32 cellular contexts compared by ENCODE assay signal in the genomic region with DNA sequence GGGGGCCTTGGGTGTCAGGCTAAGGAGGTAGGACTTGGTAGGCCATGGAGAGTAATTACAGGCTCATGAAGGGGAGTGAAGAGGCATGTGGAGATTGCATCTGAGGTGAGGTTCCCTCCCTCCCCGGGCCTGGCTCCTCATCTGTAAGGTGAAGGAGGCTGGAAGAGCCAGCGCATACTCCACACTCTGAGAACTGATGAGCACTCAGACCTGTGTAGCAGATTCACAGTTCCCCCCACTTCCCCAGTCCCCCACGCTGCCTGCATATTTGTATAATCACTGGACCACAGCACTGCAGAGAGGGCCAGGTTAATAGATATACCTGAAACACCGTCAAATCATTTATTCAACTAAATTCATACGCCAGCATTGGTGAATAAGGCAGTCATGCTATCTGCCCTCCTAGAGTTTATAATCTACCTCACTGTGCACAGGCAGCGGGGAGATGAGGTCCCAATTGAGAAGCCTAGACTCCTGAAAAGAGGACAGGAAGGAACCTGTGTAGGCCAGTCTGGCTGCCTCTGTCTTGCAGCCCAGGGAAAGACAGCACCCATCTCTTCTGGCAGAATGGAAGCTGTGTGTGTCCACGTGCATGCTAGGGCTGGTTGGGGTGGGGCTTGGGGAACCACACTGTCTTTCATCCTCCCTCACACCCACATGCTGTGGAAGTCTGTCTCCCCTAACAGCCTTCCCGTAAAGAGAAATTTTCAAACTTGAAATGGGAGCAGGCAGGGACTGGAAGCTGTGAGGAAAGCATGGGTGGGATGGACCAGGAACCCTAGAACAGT.
DNase-seq lines count a peak whose midpoint lies in the region; ATAC-seq, FAIRE-seq and TF ChIP-seq lines count a peak whose summit lies in the region.
"Had no signal": no experiment of that assay in that cellular context is flagged by ENCODE, and none has a peak within 500 bp of the region (broad histone marks: within the 10 kb centered on the region; RNA-seq: fewer than 3 reads in every experiment).

No MANE protein-coding gene starts in this region.

- no peaks in the 10 kb centered on the region for H3K36me3 ChIP-seq in DND-41 (ENCODE audit: insufficient read depth, low read length)
- H3K36me3 ChIP-seq in IMR-90 (ENCODE audit: control insufficient read depth, insufficient read depth, low read length) = no peaks in the 10 kb centered on the region
- no peaks in the 10 kb centered on the region for H3K36me3 ChIP-seq in bronchial epithelial cell (ENCODE audit: control insufficient read depth, insufficient read depth, low read length)
- H3K36me3 ChIP-seq in neuronal stem cell (replicated peaks in 1 of 2; ENCODE audit: control insufficient read depth in 2 of 2, insufficient read depth in 2 of 2, low read length in 2 of 2) = no peaks in the 10 kb centered on the region
- H3K36me3 ChIP-seq in GM23338 (ENCODE audit: insufficient read depth) = no peaks in the 10 kb centered on the region
- H3K36me3 ChIP-seq: BE2C, pancreas, vagina had no signal

- no CpG with 5 or more reads among the region's 8 CpGs for WGBS in IMR-90 (ENCODE audit: extremely low coverage in 2 of 2, insufficient read length in 1 of 2), 2 experiments
- WGBS in neuronal stem cell (ENCODE audit: extremely low coverage in 2 of 2, insufficient read length in 2 of 2, insufficient replicate concordance in 1 of 2), 2 donors = no CpG with 5 or more reads among the region's 8 CpGs

- H4K5ac ChIP-seq in IMR-90 (ENCODE audit: low read depth, low read length) = no peak overlapping the region

- no peaks in the 10 kb centered on the region for H3K9me2 ChIP-seq in GM23338 (ENCODE audit: insufficient read depth)
- H3K9me2 ChIP-seq: SK-N-SH had no signal

- H3K56ac ChIP-seq in IMR-90 (ENCODE audit: extremely low read depth, insufficient read depth, low read length) = no peak overlapping the region

- H2AK5ac ChIP-seq in IMR-90 (ENCODE audit: low read depth, low read length) (no peak overlapping the region), neuronal stem cell (ENCODE audit: low read depth, low read length) (peak overlapping the region; percentile 16)

- H2AK9ac ChIP-seq in IMR-90 (replicated peaks; ENCODE audit: low read depth, low read length, poor library complexity) = no peak overlapping the region

- H3K4me3 ChIP-seq in DND-41 (ENCODE audit: low read depth in 1 of 2, low read length in 2 of 2) (no peak overlapping the region), IMR-90 (ENCODE audit: insufficient read depth, low read depth, low read length) (no peak overlapping the region), bronchial epithelial cell (ENCODE audit: low read depth, low read length) (no peak overlapping the region), neuronal stem cell (ENCODE audit: low read length in 2 of 2) (peak overlapping the region in 1 of 2 donors; percentile 18), GM23338 (no peak overlapping the region)
- H3K4me3 ChIP-seq: body of pancreas, GM12878, lung, pancreas, PC-9, skin epidermis, vagina had no signal

- no peaks in the 10 kb centered on the region; the same call in 2 of the 3 replicates for H3K9me3 Mint-ChIP-seq in GM23338
- H3K9me3 Mint-ChIP-seq: activated T-helper 2 cell treated with anti-CD3 and anti-CD28 coated beads, Interferon-gamma antibody, Interleukin-2, Interleukin-4, amounts not matched to agents 10 μg/mL and 5 μg/mL and 100 μg/mL, durations not matched to agents 14 hours and 24 hours and 36 hours; CD8-positive, alpha-beta T cell; nephron had no signal

- POLR2A ChIA-PET in IMR-90 (lab: Charles Lee; ENCODE audit: unreplicated experiment) = no interaction called here

- BruUV-seq in IMR-90 (replicated peaks; lab: Mats Ljungman, UMichigan) = no TSS peak

- H2BK120ac ChIP-seq in IMR-90 (ENCODE audit: low read depth, low read length) (no peak overlapping the region), neuronal stem cell (ENCODE audit: low read depth, low read length) (no peak overlapping the region)

- no peaks in the 10 kb centered on the region for H3K27me3 Mint-ChIP-seq in GM23338 (ENCODE audit: insufficient read depth, low read depth, poor library complexity)

- H3K18ac ChIP-seq in IMR-90 (ENCODE audit: low read depth, low read length) = no peak overlapping the region
- peak overlapping the region; percentile 15 for H3K18ac ChIP-seq in neuronal stem cell (ENCODE audit: low read length)

- H3K9me3 ChIP-seq in DND-41 (ENCODE audit: insufficient read depth, low read length, severe bottlenecking) = no peaks in the 10 kb centered on the region
- H3K9me3 ChIP-seq in IMR-90 (ENCODE audit: control insufficient read depth, insufficient read depth, low read length) = no peaks in the 10 kb centered on the region
- no peaks in the 10 kb centered on the region for H3K9me3 ChIP-seq in neuronal stem cell (replicated peaks in 1 of 2; ENCODE audit: control insufficient read depth in 2 of 2, insufficient read depth in 1 of 2, low read depth in 1 of 2, low read length in 2 of 2)
- H3K9me3 ChIP-seq: BE2C, body of pancreas, pancreas, SK-N-SH, vagina had no signal

- DNase-seq in DND-41 = peak; percentile 12
- DNase-seq in IMR-90 = no peak
- DNase-seq in bronchial epithelial cell (ENCODE audit: low read depth) = no peak
- no peak for DNase-seq in neuronal stem cell (ENCODE audit: low spot score)
- no peak for DNase-seq in H54 (ENCODE audit: insufficient read length, low spot score)
- DNase-seq in GM23338 (ENCODE audit: low spot score) = no peak
- DNase-seq: activated CD8-positive, alpha-beta T cell treated with anti-CD3 and anti-CD28 coated beads, Interleukin-2, amount 10 ng/mL, durations not matched to agents 7 days and 5 days; activated naive CD4-positive, alpha-beta T cell treated with anti-CD3 and anti-CD28 coated beads, Interleukin-2, amount 50 U/mL, for 16 hours; BE2C; body of pancreas; CD8-positive, alpha-beta T cell; EL; hypothalamus; left cardiac atrium; NCI-H1092 treated with DMSO at 0.1 percent for 48 hours; NCI-H187; NCI-H2171; NCI-H510A treated with DMSO at 0.1 percent for 48 hours; pancreas; PC-9; SK-N-SH; stimulated activated naive CD8-positive, alpha-beta T cell treated with anti-CD3 and anti-CD28 coated beads, Interleukin-15, Interleukin-2, amounts not matched to agents 100 U/mL and 50 U/mL, for 24 hours; T-helper 2 cell had no signal

- FAIRE-seq in bronchial epithelial cell (lab: Jason Lieb, UNC) = peak; percentile 40
- no peak for FAIRE-seq in H54 (lab: Jason Lieb, UNC)
- FAIRE-seq: GM12878, pancreas had no signal

- H2BK20ac ChIP-seq in IMR-90 (ENCODE audit: low read depth, low read length) = no peak overlapping the region

- H4K20me1 ChIP-seq in DND-41 (ENCODE audit: insufficient read depth, low read length) = no peaks in the 10 kb centered on the region
- H4K20me1 ChIP-seq in IMR-90 (ENCODE audit: insufficient read depth, low read length) = no peaks in the 10 kb centered on the region
- no peaks in the 10 kb centered on the region for H4K20me1 ChIP-seq in GM23338 (replicated peaks; ENCODE audit: insufficient read depth)

- H4K8ac ChIP-seq in IMR-90 (ENCODE audit: low read depth in 2 of 2, low read length in 2 of 2) = no peak overlapping the region
- H4K8ac ChIP-seq in neuronal stem cell (ENCODE audit: low read depth, low read length) = no peak overlapping the region

- H2BK15ac ChIP-seq in IMR-90 (ENCODE audit: low read depth, low read length) (no peak overlapping the region), neuronal stem cell (ENCODE audit: low read length) (no peak overlapping the region)

- H3K27me3 ChIP-seq in DND-41 (ENCODE audit: insufficient read depth, low read length, poor library complexity) (no peaks in the 10 kb centered on the region), IMR-90 (ENCODE audit: control insufficient read depth, insufficient read depth, low read length) (no peaks in the 10 kb centered on the region), bronchial epithelial cell (ENCODE audit: control insufficient read depth, insufficient read depth, low read length) (no peaks in the 10 kb centered on the region), neuronal stem cell (ENCODE audit: control insufficient read depth in 3 of 3, insufficient read depth in 3 of 3, low read depth in 1 of 3, low read length in 3 of 3) (no peaks in the 10 kb centered on the region), GM23338 (ENCODE audit: insufficient read depth) (no peaks in the 10 kb centered on the region)
- H3K27me3 ChIP-seq: BE2C, body of pancreas, pancreas, vagina had no signal

- no peak overlapping the region for H3K9ac ChIP-seq in DND-41 (ENCODE audit: low read depth, low read length)
- no peak overlapping the region for H3K9ac ChIP-seq in IMR-90 (ENCODE audit: low read depth, low read length)
- H3K9ac ChIP-seq in neuronal stem cell (ENCODE audit: low read depth, low read length, poor library complexity) = no peak overlapping the region
- H3K9ac ChIP-seq: SK-N-SH had no signal

- dilution Hi-C loops in IMR-90 (cut with HindIII; ENCODE audit: low sequenced_read_pairs, unreplicated experiment) = no loop called here

- intact Hi-C loops in IMR-90 (cut with micrococcal nuclease) = no loop called here

- no peak overlapping the region for H3K4me3 Mint-ChIP-seq in GM23338
- H3K4me3 Mint-ChIP-seq: activated CD8-positive, alpha-beta T cell treated with anti-CD3 and anti-CD28 coated beads, Interleukin-2, amount 10 ng/mL, durations not matched to agents 7 days and 5 days; CD8-positive, alpha-beta T cell; nephron had no signal

- no peaks in the 10 kb centered on the region for H3K9me1 ChIP-seq in IMR-90 (ENCODE audit: insufficient read depth, low read length)

- in situ Hi-C loops in IMR-90 (cut with MboI; ENCODE audit: low sequenced_read_pairs) = no loop called here

- TF ChIP-seq CTCF in DND-41 (IDR thresholded peaks at IDR 0.05; ENCODE audit: borderline replicate concordance, extremely low read depth, low read length, poor library complexity, severe bottlenecking) (no peak), IMR-90 (conservative IDR thresholded peaks at IDR 0.05; ENCODE audit: low read depth, low read length) (no peak), bronchial epithelial cell (IDR thresholded peaks at IDR 0.05; ENCODE audit: insufficient read depth, low read length, severe bottlenecking) (no peak), GM23338 (conservative IDR thresholded peaks at IDR 0.05; ENCODE audit: low read depth in 2 of 2) (no peak)

- H3K4me1 ChIP-seq in DND-41 (ENCODE audit: insufficient read depth, low read length) (no peaks in the 10 kb centered on the region), IMR-90 (ENCODE audit: control insufficient read depth, insufficient read depth, low read length) (no peaks in the 10 kb centered on the region), neuronal stem cell (ENCODE audit: control insufficient read depth in 2 of 2, insufficient read depth in 1 of 2, low read depth in 1 of 2, low read length in 2 of 2) (peaks cover 0 to 18% of the 10 kb centered on the region in 2 donors), GM23338 (ENCODE audit: insufficient read depth) (no peaks in the 10 kb centered on the region)
- H3K4me1 ChIP-seq: BE2C, body of pancreas, pancreas had no signal

- peaks cover 8% of the 10 kb centered on the region for H3K4me1 Mint-ChIP-seq in GM23338

- H2AFZ ChIP-seq in DND-41 (ENCODE audit: low read depth, low read length) (no peak overlapping the region), IMR-90 (replicated peaks; ENCODE audit: low read length, poor library complexity) (peak overlapping the region; percentile 51), neuronal stem cell (ENCODE audit: low read length) (no peak overlapping the region), GM23338 (no peak overlapping the region)
- H2AFZ ChIP-seq: PC-9 had no signal

- no peak overlapping the region for H2BK5ac ChIP-seq in IMR-90 (ENCODE audit: low read depth, low read length, poor library complexity, severe bottlenecking)
- H2BK5ac ChIP-seq in neuronal stem cell (ENCODE audit: low read length) = no peak overlapping the region

- no peak overlapping the region for H3K27ac Mint-ChIP-seq in GM23338
- H3K27ac Mint-ChIP-seq: activated CD8-positive, alpha-beta T cell treated with anti-CD3 and anti-CD28 coated beads, Interleukin-2, amount 10 ng/mL, durations not matched to agents 7 days and 5 days; activated T-helper 2 cell treated with anti-CD3 and anti-CD28 coated beads, Interferon-gamma antibody, Interleukin-2, Interleukin-4, amounts not matched to agents 10 μg/mL and 5 μg/mL and 100 μg/mL, durations not matched to agents 14 hours and 24 hours and 36 hours; CD8-positive, alpha-beta T cell; nephron had no signal

- H3K27ac ChIP-seq in DND-41 (ENCODE audit: low read length) (no peak overlapping the region), IMR-90 (ENCODE audit: insufficient read depth, low read length) (no peak overlapping the region), neuronal stem cell (replicated peaks; ENCODE audit: low read length) (no peak overlapping the region), GM23338 (ENCODE audit: low read depth) (no peak overlapping the region)
- H3K27ac ChIP-seq: body of pancreas, pancreas, PC-9, vagina had no signal

- H3K36me3 Mint-ChIP-seq in GM23338 (ENCODE audit: low read depth) = no peaks in the 10 kb centered on the region
- H3K36me3 Mint-ChIP-seq: CD8-positive, alpha-beta T cell had no signal

- H3K79me2 ChIP-seq in DND-41 (ENCODE audit: insufficient read depth, low read length) (no peaks in the 10 kb centered on the region), GM23338 (replicated peaks; ENCODE audit: insufficient read depth) (no peaks in the 10 kb centered on the region)

- H3K14ac ChIP-seq in IMR-90 (replicated peaks; ENCODE audit: low read depth, low read length) = no peak overlapping the region
- H3K14ac ChIP-seq in neuronal stem cell (ENCODE audit: low read length) = no peak overlapping the region

- no peak overlapping the region for H2BK12ac ChIP-seq in neuronal stem cell (ENCODE audit: low read length)

- no peak overlapping the region for H3K4me2 ChIP-seq in DND-41 (ENCODE audit: insufficient read depth, low read length)
- no peak overlapping the region for H3K4me2 ChIP-seq in IMR-90 (ENCODE audit: low read depth, low read length)
- H3K4me2 ChIP-seq in neuronal stem cell (ENCODE audit: insufficient read depth, low read length, poor library complexity, severe bottlenecking) = no peak overlapping the region
- no peak overlapping the region for H3K4me2 ChIP-seq in GM23338
- H3K4me2 ChIP-seq: PC-9, SK-N-SH had no signal

- CTCF ChIA-PET in IMR-90 (lab: Yijun Ruan, JAX) = no interaction called here

- H3K79me1 ChIP-seq in IMR-90 (ENCODE audit: low read depth in 1 of 2, low read length in 2 of 2) = no peaks in the 10 kb centered on the region
- H3K79me1 ChIP-seq in neuronal stem cell (ENCODE audit: low read depth, low read length) = no peaks in the 10 kb centered on the region

- no peak overlapping the region for H4K91ac ChIP-seq in IMR-90 (ENCODE audit: insufficient read depth, low read depth, low read length)
- H4K91ac ChIP-seq in neuronal stem cell (ENCODE audit: low read depth, low read length, poor library complexity) = no peak overlapping the region

- no peak for TF ChIP-seq RAD21 in IMR-90 (IDR thresholded peaks at IDR 0.05; ENCODE audit: low read length)

- H3K23ac ChIP-seq in IMR-90 (ENCODE audit: low read depth, low read length) = no peak overlapping the region
- no peak overlapping the region for H3K23ac ChIP-seq in neuronal stem cell (ENCODE audit: low read depth, low read length, poor library complexity)

- H3F3A ChIP-seq in GM23338 (replicated peaks; ENCODE audit: low read depth) = no peaks in the 10 kb centered on the region

- TF ChIP-seq POLR2A in IMR-90 (IDR thresholded peaks at IDR 0.05; ENCODE audit: low read depth, low read length) (no peak), H54 (IDR thresholded peaks at IDR 0.05; ENCODE audit: low read depth, low read length) (no peak)

- H3K4ac ChIP-seq in IMR-90 (ENCODE audit: low read depth, low read length) = no peak overlapping the region
- H3K4ac ChIP-seq in neuronal stem cell (ENCODE audit: low read length) = no peak overlapping the region

- ATAC-seq in DND-41 (ENCODE audit: insufficient read depth, low read depth) (peak; percentile 68; the same call in 2 of the 3 replicates), IMR-90 (ENCODE audit: low read depth) (no peak), GM19324 (IDR thresholded peaks at IDR 0.05; ENCODE audit: low FRiP score, unreplicated experiment) (no peak), HG03095 (IDR thresholded peaks at IDR 0.05; ENCODE audit: unreplicated experiment) (no peak), GM23338 (no peak)
- ATAC-seq: activated CD8-positive, alpha-beta T cell treated with anti-CD3 and anti-CD28 coated beads, Interleukin-2, amount 10 ng/mL, durations not matched to agents 7 days and 5 days; body of pancreas; CD8-positive, alpha-beta T cell; GM12878; left cardiac atrium; pancreas; Right ventricle myocardium inferior; stimulated activated naive CD8-positive, alpha-beta T cell treated with anti-CD3 and anti-CD28 coated beads, Interleukin-15, Interleukin-2, amounts not matched to agents 100 U/mL and 50 U/mL, for 24 hours had no signal
